ENCODE assay signal across 8 cellular contexts in genomic region chr15:48645558-48646330, GRCh38. TPM values are rescaled to one million over a fixed set of nuclear protein-coding genes. Genes with fewer than 3 reads are reported as not detected.
DNase-seq lines count a peak whose midpoint lies in the region; ATAC-seq and TF ChIP-seq lines count a peak whose summit lies in the region.

TSS of gene FBN1 (minus strand) at chr15:48645709. CDS start at chr15:48644769, 940 bp downstream.

- ATAC-seq in GM21390 (IDR thresholded peaks at IDR 0.05; ENCODE audit: unreplicated experiment), result peak; percentile 57
- ATAC-seq in activated T-cell treated with anti-CD3 and anti-CD28 coated beads, Interleukin-2, amount 50 U/mL, for 72 hours (replicated peaks in 1 of 2), result peak; percentile 65 to 76

- TF ChIP-seq CTCF in nephron progenitor cell (IDR thresholded peaks at IDR 0.05), result no peak

- no peaks in the 10 kb centered on the region for H3K36me3 Mint-ChIP-seq in activated T-cell treated with anti-CD3 and anti-CD28 coated beads, Interleukin-2, amount 50 U/mL, for 72 hours (ENCODE audit: insufficient read depth in 2 of 2)
- H3K36me3 Mint-ChIP-seq in nephron progenitor cell (ENCODE audit: low read depth), result no peaks in the 10 kb centered on the region

- no peaks in the 10 kb centered on the region for H3K9me3 Mint-ChIP-seq in activated T-cell treated with anti-CD3 and anti-CD28 coated beads, Interleukin-2, amount 50 U/mL, for 72 hours
- H3K9me3 Mint-ChIP-seq in nephron progenitor cell, result no peaks in the 10 kb centered on the region

- peak within 1 kb of the TSS; percentile 72 to 74 for H3K4me3 Mint-ChIP-seq in activated T-cell treated with anti-CD3 and anti-CD28 coated beads, Interleukin-2, amount 50 U/mL, for 72 hours
- peak within 1 kb of the TSS; percentile 79 for H3K4me3 Mint-ChIP-seq in nephron progenitor cell

- H3K27me3 Mint-ChIP-seq in activated T-cell treated with anti-CD3 and anti-CD28 coated beads, Interleukin-2, amount 50 U/mL, for 72 hours (ENCODE audit: low read depth), result peaks cover 40% of the 10 kb centered on the region
- H3K27me3 Mint-ChIP-seq in nephron progenitor cell (ENCODE audit: low read depth, poor library complexity), result peaks cover 28% of the 10 kb centered on the region

- DNase-seq in DMS153 (lab: John Stamatoyannopoulos, UW), result peak; percentile 8
- DNase-seq in DMS153 treated with DMSO at 0.1 percent for 48 hours (lab: John Stamatoyannopoulos, UW; ENCODE audit: unreplicated experiment), result no peak
- DNase-seq in HPDE6-E6E7 (ENCODE audit: extremely low spot score), result peak; percentile 23
- DNase-seq in activated T-cell treated with anti-CD3 and anti-CD28 coated beads, Interleukin-2, amount 50 U/mL, for 72 hours, result peak; percentile 9 to 44
- DNase-seq in germinal center (ENCODE audit: low spot score), result peak; percentile 62
- DNase-seq in nephron progenitor cell, result peak; percentile 76
- DNase-seq in NCI-H187 treated with DMSO at 0.1 percent for 48 hours (lab: John Stamatoyannopoulos, UW), result no peak

- H3K4me1 Mint-ChIP-seq in activated T-cell treated with anti-CD3 and anti-CD28 coated beads, Interleukin-2, amount 50 U/mL, for 72 hours (ENCODE audit: low read depth), result no peaks in the 10 kb centered on the region
- H3K4me1 Mint-ChIP-seq in nephron progenitor cell, result peaks cover 43% of the 10 kb centered on the region

- H3K27ac Mint-ChIP-seq in activated T-cell treated with anti-CD3 and anti-CD28 coated beads, Interleukin-2, amount 50 U/mL, for 72 hours, result peak within 1 kb of the TSS; percentile 54
- H3K27ac Mint-ChIP-seq in nephron progenitor cell, result no peak within 1 kb of the TSS

RNA-seq across cellular contexts. Expression of gene FBN1, which starts in this region (rescaled TPM):
- under 1 TPM; 0.50 to 0.79 TPM for total RNA-seq in activated T-cell treated with anti-CD3 and anti-CD28 coated beads, Interleukin-2, amount 50 U/mL, for 72 hours

Comparison
In these comparisons a context has a peak if more than half of its experiments do, and no peak if none do; other contexts are left out.
1. DNase-seq: peak in DMS153 (single experiment), HPDE6-E6E7 (single experiment), germinal center (single experiment) and nephron progenitor cell (single experiment); none in DMS153 treated with DMSO at 0.1 percent for 48 hours (single experiment) and NCI-H187 treated with DMSO at 0.1 percent for 48 hours (single experiment).
2. Peak in DNase-seq and ATAC-seq in activated T-cell treated with anti-CD3 and anti-CD28 coated beads, Interleukin-2, amount 50 U/mL, for 72 hours; RNA of the gene not detected or under 1 TPM.